3 cellular contexts compared by ENCODE assay signal in genomic region chr15:77503240-77503639, GRCh38.
TF ChIP-seq lines count a peak whose summit lies in the region.

No MANE protein-coding gene starts in this region.

TF ChIP-seq in HCT116, 20 proteins besides CTCF, POLR2A, EP300 and RAD21:
- no peak for TF ChIP-seq FOSL1 (IDR thresholded peaks at IDR 0.05; ENCODE audit: low read depth)
- TF ChIP-seq SP1 (IDR thresholded peaks at IDR 0.05; ENCODE audit: low read depth): 0 out of 2 replicates have a peak, but pooled peaks have one; percentile 29

TF ChIP-seq in H1, 55 proteins besides CTCF, POLR2A, EP300 and RAD21:
- TF ChIP-seq ATF3 (IDR thresholded peaks at IDR 0.05; ENCODE audit: insufficient read depth, low read depth, low read length) (no peak), NANOG (IDR thresholded peaks at IDR 0.05; ENCODE audit: insufficient read depth, low read depth, low read length, poor library complexity, severe bottlenecking) (no peak), SP1 (IDR thresholded peaks at IDR 0.05; ENCODE audit: low read depth, low read length) (peak; percentile 56; the same call in 1 of the 2 replicates)

TF ChIP-seq in SK-N-SH, 30 proteins besides CTCF, POLR2A, EP300 and RAD21:
- TF ChIP-seq TAF1 (IDR thresholded peaks at IDR 0.05; ENCODE audit: borderline replicate concordance, low read depth, low read length) (no peak), MAX (IDR thresholded peaks at IDR 0.05; ENCODE audit: low read depth) (no peak), TCF12 (IDR thresholded peaks at IDR 0.05) (no peak), MEF2A (IDR thresholded peaks at IDR 0.05; ENCODE audit: borderline replicate concordance, low read depth) (no peak), REST (IDR thresholded peaks at IDR 0.05; ENCODE audit: low read depth, low read length) (no peak), EZH2phosphoT487 (IDR thresholded peaks at IDR 0.05; ENCODE audit: borderline replicate concordance, low read depth) (no peak), RFX5 (IDR thresholded peaks at IDR 0.05; ENCODE audit: low read length) (no peak), GATA2 (CRISPR knock-in tag; IDR thresholded peaks at IDR 0.05) (no peak), FOXJ3 (CRISPR knock-in tag; IDR thresholded peaks at IDR 0.05) (no peak), FOXM1 (IDR thresholded peaks at IDR 0.05; ENCODE audit: low read depth) (no peak), JUND (IDR thresholded peaks at IDR 0.05) (no peak), NFIC (IDR thresholded peaks at IDR 0.05; ENCODE audit: borderline replicate concordance) (no peak), USF2 (IDR thresholded peaks at IDR 0.05; ENCODE audit: borderline replicate concordance, low read depth, low read length) (no peak)
